ENCODE assay signal across 1 cellular context in the genomic region with DNA sequence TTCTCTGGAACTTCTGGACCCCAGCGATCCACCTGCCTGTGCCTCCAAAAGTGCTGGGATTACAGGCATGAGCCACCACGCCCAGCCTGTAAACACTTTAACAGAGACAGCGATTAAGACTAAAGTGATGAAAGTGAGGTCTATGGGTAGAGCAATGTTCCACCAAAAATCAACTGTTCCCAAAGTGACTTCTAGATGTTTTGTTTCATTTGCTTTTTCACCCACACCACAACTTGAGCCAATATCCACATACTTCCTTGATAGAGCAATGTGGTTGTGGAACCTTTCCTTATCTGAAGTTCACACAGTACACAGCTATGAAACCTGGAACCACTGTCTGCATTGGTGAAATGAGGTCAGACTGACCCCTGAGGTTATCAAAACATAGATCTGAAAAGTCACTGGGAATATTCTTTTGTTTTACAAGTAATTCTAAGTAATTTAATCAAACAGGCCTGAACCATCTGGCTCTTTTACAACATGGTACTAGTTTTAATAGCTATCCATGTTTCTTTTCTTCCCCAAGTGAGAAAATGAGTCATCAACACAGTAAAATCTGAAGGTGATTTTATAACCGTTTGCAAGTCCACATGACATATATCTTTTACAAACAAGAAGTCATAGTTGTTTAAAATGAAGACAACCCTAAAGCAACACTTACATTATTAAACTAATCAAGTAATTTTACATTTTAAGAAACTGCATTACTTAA.
TF ChIP-seq lines count a peak whose summit lies in the region.

No MANE protein-coding gene starts in this region.

TF ChIP-seq in K562, 482 proteins besides CTCF, POLR2A, EP300 and RAD21 (continued from another document and continues in another):
- no peak for TF ChIP-seq ETS1 (conservative IDR thresholded peaks at IDR 0.05; ENCODE audit: control insufficient read depth, low read depth, low read length)
- no peak for TF ChIP-seq ZNF253 (CRISPR knock-in tag; conservative IDR thresholded peaks at IDR 0.05)
- TF ChIP-seq HDAC2 (IDR thresholded peaks at IDR 0.05): peak; percentile 86
- peak; percentile 90 for TF ChIP-seq POLR2AphosphoS5 (IDR thresholded peaks at IDR 0.05; ENCODE audit: control insufficient read depth, insufficient read depth, low read depth, low read length)
- TF ChIP-seq HEY1 (CRISPR knock-in tag; IDR thresholded peaks at IDR 0.05; ENCODE audit: borderline replicate concordance): no peak
- no peak for TF ChIP-seq LARP7 (IDR thresholded peaks at IDR 0.05)
- no peak for TF ChIP-seq DIDO1 (tag; IDR thresholded peaks at IDR 0.05; ENCODE audit: low read depth)
- no peak for TF ChIP-seq CBX2 (IDR thresholded peaks at IDR 0.05; ENCODE audit: insufficient read depth, low read length, poor library complexity, severe bottlenecking)
- no peak for TF ChIP-seq ZNF224 (CRISPR knock-in tag; IDR thresholded peaks at IDR 0.05)
- TF ChIP-seq ARNT (IDR thresholded peaks at IDR 0.05): peak; percentile 84 to 92; a peak in 3 of 4 replicates
- TF ChIP-seq BCL6 (CRISPR knock-in tag; IDR thresholded peaks at IDR 0.05): 0 out of 2 replicates have a peak, but pooled peaks have one; percentile 25
- no peak for TF ChIP-seq STAT5B (CRISPR knock-in tag; IDR thresholded peaks at IDR 0.05)
- no peak; the same call in none of the 2 replicates for TF ChIP-seq MTA3 (IDR thresholded peaks at IDR 0.05; ENCODE audit: borderline replicate concordance)
- peak; percentile 84 for TF ChIP-seq NFIC (IDR thresholded peaks at IDR 0.05)
- TF ChIP-seq, protein P1, sequence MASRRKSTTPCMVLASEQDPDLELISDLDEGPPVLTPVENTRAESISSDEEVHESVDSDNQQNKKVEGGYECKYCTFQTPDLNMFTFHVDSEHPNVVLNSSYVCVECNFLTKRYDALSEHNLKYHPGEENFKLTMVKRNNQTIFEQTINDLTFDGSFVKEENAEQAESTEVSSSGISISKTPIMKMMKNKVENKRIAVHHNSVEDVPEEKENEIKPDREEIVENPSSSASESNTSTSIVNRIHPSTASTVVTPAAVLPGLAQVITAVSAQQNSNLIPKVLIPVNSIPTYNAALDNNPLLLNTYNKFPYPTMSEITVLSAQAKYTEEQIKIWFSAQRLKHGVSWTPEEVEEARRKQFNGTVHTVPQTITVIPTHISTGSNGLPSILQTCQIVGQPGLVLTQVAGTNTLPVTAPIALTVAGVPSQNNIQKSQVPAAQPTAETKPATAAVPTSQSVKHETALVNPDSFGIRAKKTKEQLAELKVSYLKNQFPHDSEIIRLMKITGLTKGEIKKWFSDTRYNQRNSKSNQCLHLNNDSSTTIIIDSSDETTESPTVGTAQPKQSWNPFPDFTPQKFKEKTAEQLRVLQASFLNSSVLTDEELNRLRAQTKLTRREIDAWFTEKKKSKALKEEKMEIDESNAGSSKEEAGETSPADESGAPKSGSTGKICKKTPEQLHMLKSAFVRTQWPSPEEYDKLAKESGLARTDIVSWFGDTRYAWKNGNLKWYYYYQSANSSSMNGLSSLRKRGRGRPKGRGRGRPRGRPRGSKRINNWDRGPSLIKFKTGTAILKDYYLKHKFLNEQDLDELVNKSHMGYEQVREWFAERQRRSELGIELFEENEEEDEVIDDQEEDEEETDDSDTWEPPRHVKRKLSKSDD (conservative IDR thresholded peaks at IDR 0.05; ENCODE audit: low read length): no peak
- no peak for TF ChIP-seq SRSF1 (IDR thresholded peaks at IDR 0.05; ENCODE audit: low read depth, low read length)
- TF ChIP-seq PCBP1 (IDR thresholded peaks at IDR 0.05; ENCODE audit: low read depth, low read length, poor library complexity, severe bottlenecking): no peak
- no peak for TF ChIP-seq ZBTB1 (CRISPR knock-in tag; IDR thresholded peaks at IDR 0.05; ENCODE audit: borderline replicate concordance, low read depth)
- TF ChIP-seq KAT2B (IDR thresholded peaks at IDR 0.05; ENCODE audit: low read depth, low read length): no peak
- no peak for TF ChIP-seq NR0B1 (IDR thresholded peaks at IDR 0.05; ENCODE audit: partially characterized antibody)
- TF ChIP-seq KDM1A (IDR thresholded peaks at IDR 0.05): peak; percentile 96 to 97
- no peak for TF ChIP-seq POLR3G (IDR thresholded peaks at IDR 0.05; ENCODE audit: extremely low read depth, insufficient read length, insufficient replicate concordance)
- peak; percentile 77 for TF ChIP-seq HMGN3 (IDR thresholded peaks at IDR 0.05; ENCODE audit: borderline replicate concordance, extremely low read depth, insufficient read length, low read depth, low read length)
- no peak for TF ChIP-seq GTF2B (IDR thresholded peaks at IDR 0.05; ENCODE audit: extremely low read depth, insufficient read length)
- TF ChIP-seq ZNF592 (IDR thresholded peaks at IDR 0.05): peak; percentile 77
- peak; percentile 47 for TF ChIP-seq VEZF1 (CRISPR knock-in tag; IDR thresholded peaks at IDR 0.05)
- TF ChIP-seq CBFA2T2 (conservative IDR thresholded peaks at IDR 0.05): peak; percentile 90
- TF ChIP-seq ZNF780A (CRISPR knock-in tag; IDR thresholded peaks at IDR 0.05): no peak
- TF ChIP-seq, protein P2, sequence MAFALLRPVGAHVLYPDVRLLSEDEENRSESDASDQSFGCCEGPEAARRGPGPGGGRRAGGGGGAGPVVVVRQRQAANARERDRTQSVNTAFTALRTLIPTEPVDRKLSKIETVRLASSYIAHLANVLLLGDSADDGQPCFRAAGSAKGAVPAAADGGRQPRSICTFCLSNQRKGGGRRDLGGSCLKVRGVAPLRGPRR (CRISPR knock-in tag; IDR thresholded peaks at IDR 0.05): no peak
- TF ChIP-seq TCF3 (CRISPR knock-in tag; IDR thresholded peaks at IDR 0.05): peak; percentile 95
- no peak for TF ChIP-seq PTTG1 (tag; IDR thresholded peaks at IDR 0.05; ENCODE audit: low read depth)
- no peak for TF ChIP-seq ZNF79 (CRISPR knock-in tag; IDR thresholded peaks at IDR 0.05; ENCODE audit: low read depth)
- no peak for TF ChIP-seq CLOCK (CRISPR knock-in tag; IDR thresholded peaks at IDR 0.05; ENCODE audit: borderline replicate concordance)
- TF ChIP-seq SAFB (IDR thresholded peaks at IDR 0.05; ENCODE audit: borderline replicate concordance, low read depth, low read length): no peak
- TF ChIP-seq BRCA1 (IDR thresholded peaks at IDR 0.05): no peak
- no peak for TF ChIP-seq BRCA1 (CRISPR knock-in tag; IDR thresholded peaks at IDR 0.05)
- TF ChIP-seq DPF2 (IDR thresholded peaks at IDR 0.05): peak; percentile 99
- TF ChIP-seq HLTF (IDR thresholded peaks at IDR 0.05): no peak
- no peak for TF ChIP-seq ZFP30 (CRISPR knock-in tag; IDR thresholded peaks at IDR 0.05; ENCODE audit: borderline replicate concordance)
- peak; percentile 71 to 90; a peak in 2 of 4 replicates for TF ChIP-seq TEAD1 (CRISPR knock-in tag; IDR thresholded peaks at IDR 0.05)
- no peak for TF ChIP-seq NCOA4 (IDR thresholded peaks at IDR 0.05; ENCODE audit: partially characterized antibody)
- TF ChIP-seq ZNF347 (CRISPR knock-in tag; IDR thresholded peaks at IDR 0.05; ENCODE audit: low read depth): no peak
- TF ChIP-seq DNMT1 (IDR thresholded peaks at IDR 0.05): no peak
- TF ChIP-seq ELK3 (CRISPR knock-in tag; IDR thresholded peaks at IDR 0.05): no peak
- TF ChIP-seq MED1 (CRISPR knock-in tag; IDR thresholded peaks at IDR 0.05; ENCODE audit: borderline replicate concordance): no peak
- TF ChIP-seq POLR2AphosphoS2 (IDR thresholded peaks at IDR 0.05; ENCODE audit: low read length): no peak
- no peak for TF ChIP-seq ZNF316 (IDR thresholded peaks at IDR 0.05)
- TF ChIP-seq RNF2 (IDR thresholded peaks at IDR 0.05): peak; percentile 90
- TF ChIP-seq EP400 (IDR thresholded peaks at IDR 0.05): peak; percentile 69
